9 cellular contexts compared by ENCODE assay signal in genomic region chr12:106759526-106760183, GRCh38. TPM values are rescaled to one million over a fixed set of nuclear protein-coding genes. Genes with fewer than 3 reads are reported as not detected.
DNase-seq lines count a peak whose midpoint lies in the region; ATAC-seq and TF ChIP-seq lines count a peak whose summit lies in the region.
"Had no signal": no experiment of that assay in that cellular context is flagged by ENCODE, and none has a peak within 500 bp of the region (broad histone marks: within the 10 kb centered on the region; RNA-seq: fewer than 3 reads in every experiment).

No MANE protein-coding gene starts in this region.

- H3K9me3 ChIP-seq in hepatocyte (ENCODE audit: low read depth) = no peaks in the 10 kb centered on the region

- peaks cover 18% of the 10 kb centered on the region for H3K4me1 Mint-ChIP-seq in activated naive CD8-positive, alpha-beta T cell treated with anti-CD3 and anti-CD28 coated beads for 36 hours
- H3K4me1 Mint-ChIP-seq in neural crest cell = peaks cover 76% of the 10 kb centered on the region

- no peak for DNase-seq in activated naive CD8-positive, alpha-beta T cell treated with anti-CD3 and anti-CD28 coated beads for 36 hours
- DNase-seq in neural crest cell (ENCODE audit: low read depth, low spot score) (no peak), left colon (no peak), DMS114 treated with DMSO at 0.1 percent for 48 hours (lab: John Stamatoyannopoulos, UW; ENCODE audit: unreplicated experiment) (no peak), GM19240 (ENCODE audit: insufficient read length, low spot score) (no peak), hepatocyte (ENCODE audit: low spot score) (no peak)

- peak overlapping the region; percentile 66 for H3K27ac Mint-ChIP-seq in activated naive CD8-positive, alpha-beta T cell treated with anti-CD3 and anti-CD28 coated beads for 36 hours
- peak overlapping the region; percentile 89 for H3K27ac Mint-ChIP-seq in neural crest cell (ENCODE audit: unreplicated experiment)

- H3K4me2 ChIP-seq in hepatocyte = no peak overlapping the region

- no peaks in the 10 kb centered on the region for H3K36me3 Mint-ChIP-seq in activated naive CD8-positive, alpha-beta T cell treated with anti-CD3 and anti-CD28 coated beads for 36 hours
- H3K36me3 Mint-ChIP-seq in neural crest cell (ENCODE audit: low read depth) = peaks cover 12% of the 10 kb centered on the region

- H3K27me3 Mint-ChIP-seq in activated naive CD8-positive, alpha-beta T cell treated with anti-CD3 and anti-CD28 coated beads for 36 hours = no peaks in the 10 kb centered on the region
- no peaks in the 10 kb centered on the region for H3K27me3 Mint-ChIP-seq in neural crest cell (ENCODE audit: low read depth)

- no peak overlapping the region for H2AFZ ChIP-seq in hepatocyte

- H3K4me1 ChIP-seq in hepatocyte (ENCODE audit: insufficient read depth) = no peaks in the 10 kb centered on the region

- ATAC-seq in GM18502 (IDR thresholded peaks at IDR 0.05; ENCODE audit: poor library complexity, unreplicated experiment) (peak; percentile 37), HG02763 (IDR thresholded peaks at IDR 0.05; ENCODE audit: unreplicated experiment) (peak; percentile 27), left colon (no peak)

- intact Hi-C loops in left colon (cut with DNase I, micrococcal nuclease) = no loop called here

- no peak overlapping the region for H3K4me3 ChIP-seq in hepatocyte

- no peak overlapping the region for H3K27ac ChIP-seq in hepatocyte
- H3K27ac ChIP-seq: VCaP had no signal

- no peaks in the 10 kb centered on the region for H3K79me2 ChIP-seq in hepatocyte

- no peaks in the 10 kb centered on the region for H4K20me1 ChIP-seq in hepatocyte (ENCODE audit: insufficient read depth, poor library complexity, severe bottlenecking)

- 91% methylated on average over 7 of the region's 7 CpGs for WGBS in hepatocyte (ENCODE audit: low lambda C conversion rate, missing lambda C conversion rate)

- H3K27me3 ChIP-seq in hepatocyte = no peaks in the 10 kb centered on the region

- TF ChIP-seq CTCF in neural crest cell (conservative IDR thresholded peaks at IDR 0.05) (no peak), hepatocyte (IDR thresholded peaks at IDR 0.05; ENCODE audit: poor library complexity) (no peak)

- H3K36me3 ChIP-seq in hepatocyte (replicated peaks; ENCODE audit: insufficient read depth, low read depth) = no peaks in the 10 kb centered on the region

- H3K9me2 ChIP-seq in hepatocyte (replicated peaks; ENCODE audit: insufficient read depth) = no peaks in the 10 kb centered on the region

- peak overlapping the region; percentile 45 for H3K4me3 Mint-ChIP-seq in activated naive CD8-positive, alpha-beta T cell treated with anti-CD3 and anti-CD28 coated beads for 36 hours
- H3K4me3 Mint-ChIP-seq in neural crest cell = peak overlapping the region; percentile 77

- no peaks in the 10 kb centered on the region for H3K9me3 Mint-ChIP-seq in activated naive CD8-positive, alpha-beta T cell treated with anti-CD3 and anti-CD28 coated beads for 36 hours
- H3K9me3 Mint-ChIP-seq in neural crest cell = peaks cover 2% of the 10 kb centered on the region

RNA-seq across cellular contexts. Expression of gene RIC8B, which starts 14.8 kb away (rescaled TPM):
- total RNA-seq in activated naive CD8-positive, alpha-beta T cell treated with anti-CD3 and anti-CD28 coated beads for 36 hours = 1 to 10 TPM; 8.7 to 9.1 TPM
- total RNA-seq in neural crest cell (33.2 and 33.8 TPM in 2 replicates), left colon (10 to 100 TPM; 12.7 to 15.6 TPM), hepatocyte (10.6 and 13.3 TPM in 2 replicates)
- polyA plus RNA-seq in hepatocyte = 5.4 and 8.8 TPM in 2 replicates
